33 cellular contexts compared by ENCODE assay signal in the genomic region with DNA sequence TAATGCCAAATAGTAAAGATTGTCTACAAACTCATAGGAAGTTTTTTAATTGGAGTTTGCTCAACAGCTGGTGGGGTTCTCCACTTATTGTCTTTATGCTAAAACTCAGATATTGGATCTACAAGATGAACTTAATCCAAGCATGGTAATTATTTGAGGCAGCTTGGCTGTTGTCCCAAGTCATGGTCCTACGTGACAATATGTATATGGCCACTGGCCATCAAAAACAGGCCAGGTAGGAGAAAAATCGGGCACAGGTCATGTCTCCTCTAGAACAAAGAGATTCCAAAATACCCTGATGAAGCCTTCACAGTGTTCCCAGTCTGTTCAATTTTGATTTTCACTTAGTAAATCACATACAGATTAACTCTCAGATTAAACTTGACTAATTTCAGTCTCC.
"Had no signal": no experiment of that assay in that cellular context is flagged by ENCODE, and none has a peak within 500 bp of the region (broad histone marks: within the 10 kb centered on the region; RNA-seq: fewer than 3 reads in every experiment).

No MANE protein-coding gene starts in this region.

- H3K4me1 ChIP-seq: adrenal gland, ascending aorta, body of pancreas, breast epithelium, colonic mucosa had no signal

- H3K27me3 ChIP-seq: adrenal gland, ascending aorta, body of pancreas, brain microvascular endothelial cell, breast epithelium, cardiac muscle cell, colonic mucosa had no signal

- ATAC-seq: activated naive CD4-positive, alpha-beta T cell treated with anti-CD3 and anti-CD28 coated beads, Interleukin-2, amount 50 U/mL, for 72 hours; activated naive CD8-positive, alpha-beta T cell treated with anti-CD3 and anti-CD28 coated beads, Interleukin-2, amount 50 U/mL, for 24 hours; activated T-cell treated with anti-CD3 and anti-CD28 coated beads, Interleukin-2, amount 50 U/mL, for 4 hours; activated T-cell treated with anti-CD3 and anti-CD28 coated beads, Interleukin-2, amount 50 U/mL, for 72 hours; activated T-helper 17 cell treated with anti-CD3 and anti-CD28 coated beads, Interleukin-2, amount 50 U/mL, for 72 hours; body of pancreas had no signal

- DNase-seq: activated effector memory CD4-positive, alpha-beta T cell treated with anti-CD3 and anti-CD28 coated beads, Interleukin-2, amount 50 U/mL, for 16 hours; activated effector memory CD4-positive, alpha-beta T cell treated with Interleukin-2 at 50 U/mL for 16 hours; activated gamma-delta T cell; activated gamma-delta T cell treated with Interleukin-2 at 50 U/mL for 16 hours; activated naive CD4-positive, alpha-beta T cell; activated naive CD4-positive, alpha-beta T cell treated with anti-CD3 and anti-CD28 coated beads for 36 hours; activated naive CD4-positive, alpha-beta T cell treated with anti-CD3 and anti-CD28 coated beads, Interleukin-2, amount 10 ng/mL, durations not matched to agents 7 days and 5 days; activated naive CD4-positive, alpha-beta T cell treated with anti-CD3 and anti-CD28 coated beads, Interleukin-2, amount 50 U/mL, for 16 hours; activated naive CD4-positive, alpha-beta T cell treated with Interleukin-2 at 50 U/mL for 16 hours; activated naive CD8-positive, alpha-beta T cell treated with anti-CD3 and anti-CD28 coated beads for 36 hours; activated naive CD8-positive, alpha-beta T cell treated with anti-CD3 and anti-CD28 coated beads, Interleukin-2, amount 10 ng/mL, durations not matched to agents 7 days and 5 days; activated naive CD8-positive, alpha-beta T cell treated with anti-CD3 and anti-CD28 coated beads, Interleukin-2, amount 50 U/mL, for 24 hours; activated T-cell treated with anti-CD3 and anti-CD28 coated beads, Interleukin-2, amount 50 U/mL, for 24 hours; activated T-cell treated with anti-CD3 and anti-CD28 coated beads, Interleukin-2, amount 50 U/mL, for 4 hours; activated T-cell treated with anti-CD3 and anti-CD28 coated beads, Interleukin-2, amount 50 U/mL, for 48 hours; activated T-cell treated with anti-CD3 and anti-CD28 coated beads, Interleukin-2, amount 50 U/mL, for 72 hours; adrenal gland; amniotic stem cell; amygdala; aorta; body of pancreas; brain microvascular endothelial cell; caudate nucleus; central memory CD4-positive, alpha-beta T cell; cerebellar nuclear complex; colonic mucosa had no signal

- H3K27ac ChIP-seq: adrenal gland, ascending aorta, body of pancreas, brain microvascular endothelial cell, breast epithelium, cardiac muscle cell, colonic mucosa had no signal

- H3K36me3 ChIP-seq: adrenal gland, ascending aorta, brain microvascular endothelial cell, breast epithelium, cardiac muscle cell, colonic mucosa had no signal

- H3K9me3 ChIP-seq: adrenal gland, ascending aorta, body of pancreas, breast epithelium, colonic mucosa had no signal

- FAIRE-seq: astrocyte, colon had no signal

- H3K4me3 ChIP-seq: adrenal gland, ascending aorta, body of pancreas, breast epithelium, cardiac muscle cell, colonic mucosa had no signal
